In the genomic region with DNA sequence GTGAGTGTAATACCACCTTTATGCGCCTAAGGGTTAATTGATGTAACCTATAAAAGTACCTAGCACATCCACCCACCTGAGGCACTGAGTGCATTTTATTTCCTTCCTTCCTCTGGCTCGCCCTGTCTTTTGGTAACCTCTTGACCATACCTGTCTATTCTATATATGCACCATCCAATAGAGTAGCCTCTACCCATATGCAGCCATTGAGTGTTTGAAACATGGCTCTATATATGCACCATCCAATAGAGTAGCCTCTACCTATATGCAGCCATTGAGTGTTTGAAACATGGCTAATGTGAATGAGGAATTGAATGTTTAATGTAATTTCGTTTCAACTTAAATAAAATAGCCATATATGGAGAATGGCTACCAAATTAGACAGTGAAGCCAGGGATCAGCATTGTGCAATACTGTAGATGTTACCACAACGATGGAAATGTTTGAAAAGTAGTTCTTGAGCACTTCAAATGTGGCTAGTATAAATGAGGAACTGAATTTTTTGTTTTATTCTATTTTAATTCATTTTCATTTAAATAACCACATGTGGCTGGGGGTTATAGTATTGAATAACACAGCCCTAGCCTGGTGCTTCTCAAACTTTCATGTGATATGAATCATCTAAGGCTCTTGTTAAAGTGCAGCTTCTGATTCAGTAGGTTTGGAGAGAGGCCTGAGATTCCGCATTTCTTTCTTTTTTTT, we compare ENCODE assay signal across 25 cellular contexts. TPM values are rescaled to one million over a fixed set of nuclear protein-coding genes. Genes with fewer than 3 reads are reported as not detected.
DNase-seq lines count a peak whose midpoint lies in the region; ATAC-seq, FAIRE-seq and TF ChIP-seq lines count a peak whose summit lies in the region.
"Had no signal": no experiment of that assay in that cellular context is flagged by ENCODE, and none has a peak within 500 bp of the region (broad histone marks: within the 10 kb centered on the region; RNA-seq: fewer than 3 reads in every experiment).

No MANE protein-coding gene starts in this region.

- H3K36me3 Mint-ChIP-seq in MCF 10A (ENCODE audit: insufficient read depth, unreplicated experiment) (no peaks in the 10 kb centered on the region), astrocyte (ENCODE audit: low read depth, unreplicated experiment) (no peaks in the 10 kb centered on the region)
- H3K36me3 Mint-ChIP-seq: CD4-positive, alpha-beta memory T cell had no signal

- TF ChIP-seq CTCF in MCF 10A (IDR thresholded peaks at IDR 0.05; ENCODE audit: unreplicated experiment) = no peak
- TF ChIP-seq CTCF in breast epithelium (IDR thresholded peaks at IDR 0.05) = no peak
- TF ChIP-seq CTCF in astrocyte (IDR thresholded peaks at IDR 0.05; ENCODE audit: insufficient read depth, low read depth, low read length) = no peak
- TF ChIP-seq CTCF in GM10248 (IDR thresholded peaks at IDR 0.05; ENCODE audit: control extremely low read depth, extremely low read depth, low read depth, missing control alignments) = no peak
- no peak for TF ChIP-seq CTCF in upper lobe of right lung (IDR thresholded peaks at IDR 0.05)

- H3K9me3 ChIP-seq in breast epithelium (no peaks in the 10 kb centered on the region), astrocyte (ENCODE audit: insufficient read depth, low read depth, low read length) (no peaks in the 10 kb centered on the region), upper lobe of right lung (no peaks in the 10 kb centered on the region)
- H3K9me3 ChIP-seq: A549, ascending aorta, colonic mucosa, neutrophil, stomach had no signal

- peak overlapping the region; percentile 1 for H3K27ac Mint-ChIP-seq in MCF 10A (ENCODE audit: low read depth, unreplicated experiment)
- no peak overlapping the region for H3K27ac Mint-ChIP-seq in astrocyte (ENCODE audit: unreplicated experiment)
- H3K27ac Mint-ChIP-seq: CD4-positive, alpha-beta memory T cell; T-helper 17 cell had no signal

- intact Hi-C loops in MCF 10A (cut with micrococcal nuclease) = no loop called here
- intact Hi-C loops in breast epithelium (cut with DNase I; ENCODE audit: low total_unique reads) = no loop called here
- intact Hi-C loops in upper lobe of right lung (cut with DNase I) = no loop called here

- H3K4me3 ChIP-seq in breast epithelium (no peak overlapping the region), astrocyte (ENCODE audit: insufficient read depth, low read depth, low read length) (no peak overlapping the region), upper lobe of right lung (no peak overlapping the region)
- H3K4me3 ChIP-seq: A549, ascending aorta, colonic mucosa, stomach had no signal

- no peak for TF ChIP-seq POLR2A in breast epithelium (IDR thresholded peaks at IDR 0.05)

- no peak for DNase-seq in MCF 10A (ENCODE audit: unreplicated experiment)
- DNase-seq in breast epithelium (ENCODE audit: low spot score in 2 of 2) = no peak
- DNase-seq in NOMO-1 (lab: John Stamatoyannopoulos, UW; ENCODE audit: unreplicated experiment in 2 of 2) = peak; percentile 45 to 89
- DNase-seq in astrocyte (ENCODE audit: low read depth) = peak; percentile 61
- peak; percentile 15 for DNase-seq in stromal cell of bone marrow (ENCODE audit: low read depth)
- DNase-seq in GM10248 (ENCODE audit: extremely low spot score) = no peak
- no peak for DNase-seq in upper lobe of right lung
- DNase-seq: activated CD4-positive, alpha-beta T cell treated with anti-CD3 and anti-CD28 coated beads for 1 hour; activated gamma-delta T cell treated with Interleukin-2 at 50 U/mL for 16 hours; CD4-positive, alpha-beta memory T cell; colonic mucosa; foreskin fibroblast; left cardiac atrium; NCI-H1436; NCI-H2171 treated with DMSO at 0.1 percent for 48 hours; NCI-H82; stimulated activated CD4-positive, alpha-beta T cell treated with anti-CD3 and anti-CD28 coated beads, Interleukin-15, amount 100 ng/mL, for 24 hours; stomach; T-helper 17 cell had no signal

- H3K79me2 ChIP-seq in astrocyte (ENCODE audit: insufficient read depth, low read length) = peaks cover 28% of the 10 kb centered on the region

- H3K9me3 Mint-ChIP-seq in MCF 10A (ENCODE audit: unreplicated experiment) (no peaks in the 10 kb centered on the region), astrocyte (ENCODE audit: unreplicated experiment) (no peaks in the 10 kb centered on the region)
- H3K9me3 Mint-ChIP-seq: CD4-positive, alpha-beta memory T cell had no signal

- H3K36me3 ChIP-seq in breast epithelium = no peaks in the 10 kb centered on the region
- H3K36me3 ChIP-seq in astrocyte (ENCODE audit: insufficient read depth, low read length) = no peaks in the 10 kb centered on the region
- H3K36me3 ChIP-seq in upper lobe of right lung = no peaks in the 10 kb centered on the region
- H3K36me3 ChIP-seq: ascending aorta, colonic mucosa, neutrophil, stomach had no signal

- no peak overlapping the region for H3K4me3 Mint-ChIP-seq in MCF 10A (ENCODE audit: unreplicated experiment)
- no peak overlapping the region for H3K4me3 Mint-ChIP-seq in astrocyte (ENCODE audit: unreplicated experiment)
- H3K4me3 Mint-ChIP-seq: CD4-positive, alpha-beta memory T cell; T-helper 17 cell had no signal

- H3K27me3 Mint-ChIP-seq in MCF 10A (ENCODE audit: insufficient read depth, unreplicated experiment) = no peaks in the 10 kb centered on the region
- no peaks in the 10 kb centered on the region for H3K27me3 Mint-ChIP-seq in astrocyte (ENCODE audit: low read depth, unreplicated experiment)
- H3K27me3 Mint-ChIP-seq: CD4-positive, alpha-beta memory T cell; T-helper 17 cell had no signal

- no TSS peak for BruUV-seq in MCF 10A (replicated peaks; lab: Mats Ljungman, UMichigan)

- CTCF ChIA-PET in MCF 10A (lab: Yijun Ruan, JAX) = interaction anchor here (0.8 to 1.2 kb wide), 2 partner anchors 15 to 17 kb away, joined by 4 to 6 read pairs; no protein-coding TSS in a partner anchor
- CTCF ChIA-PET in GM10248 (lab: Yijun Ruan, JAX) = interaction anchor here (0.6 kb wide), 1 partner anchor 10 kb away, joined by 3 read pairs; no protein-coding TSS in a partner anchor

- no peak for ATAC-seq in upper lobe of right lung
- ATAC-seq in GM18520 (IDR thresholded peaks at IDR 0.05; ENCODE audit: unreplicated experiment) = no peak
- ATAC-seq: A549, left cardiac atrium, T-helper 17 cell had no signal

- POLR2A ChIA-PET in MCF 10A (lab: Yijun Ruan, JAX) (interaction anchor here (1.2 to 2.0 kb wide), 2 partner anchors 11 to 15 kb away, joined by 3 to 8 read pairs; no protein-coding TSS in a partner anchor), GM10248 (lab: Yijun Ruan, JAX) (no interaction called here)

- no peak overlapping the region for H2AFZ ChIP-seq in astrocyte (ENCODE audit: low read depth, low read length)

- peak; percentile 5 for FAIRE-seq in astrocyte (lab: Jason Lieb, UNC)
- FAIRE-seq: A549, urothelium cell line had no signal

- H3K4me2 ChIP-seq in astrocyte (ENCODE audit: low read length) = no peak overlapping the region
- H3K4me2 ChIP-seq: A549, KMS-11 had no signal

- no peaks in the 10 kb centered on the region for H3K4me1 ChIP-seq in breast epithelium
- H3K4me1 ChIP-seq in astrocyte (ENCODE audit: insufficient read depth, low read length) = no peaks in the 10 kb centered on the region
- no peaks in the 10 kb centered on the region for H3K4me1 ChIP-seq in upper lobe of right lung
- H3K4me1 ChIP-seq: ascending aorta, colonic mucosa, stomach had no signal

- H4K20me1 ChIP-seq in astrocyte (ENCODE audit: insufficient read depth, low read length) = no peaks in the 10 kb centered on the region

- H3K27ac ChIP-seq in breast epithelium (no peak overlapping the region), astrocyte (ENCODE audit: low read depth, low read length) (no peak overlapping the region), upper lobe of right lung (no peak overlapping the region)
- H3K27ac ChIP-seq: A549, ascending aorta, colonic mucosa, KMS-11, neutrophil, stomach had no signal

- H3K4me1 Mint-ChIP-seq in MCF 10A (ENCODE audit: insufficient read depth, unreplicated experiment) (peaks cover 39% of the 10 kb centered on the region), astrocyte (ENCODE audit: low read depth, unreplicated experiment) (peaks cover 17% of the 10 kb centered on the region)

- no peaks in the 10 kb centered on the region for H3K27me3 ChIP-seq in breast epithelium
- no peaks in the 10 kb centered on the region for H3K27me3 ChIP-seq in astrocyte (ENCODE audit: insufficient read depth, low read length)
- H3K27me3 ChIP-seq in upper lobe of right lung = no peaks in the 10 kb centered on the region
- H3K27me3 ChIP-seq: ascending aorta, colonic mucosa, neutrophil, stomach had no signal

- H3K9ac ChIP-seq in astrocyte (ENCODE audit: low read length) = no peak overlapping the region
- H3K9ac ChIP-seq: KMS-11 had no signal

RNA-seq across cellular contexts. Expression of a gene that starts 33.8 kb away (rescaled TPM):
- total RNA-seq in MCF 10A (2022) = 40.3 and 62.4 TPM in 2 replicates
- 1 to 10 TPM; 5.7 to 6.9 (median 5.8) TPM for total RNA-seq in breast epithelium
- 43.0 and 52.5 TPM in 2 replicates for total RNA-seq in astrocyte
- total RNA-seq in upper lobe of right lung = 8.8 TPM

Comparison
In these comparisons a context has a peak if more than half of its experiments do, and no peak if none do; other contexts are left out.
1. DNase-seq: peak in NOMO-1 (2 of 2), astrocyte (single experiment) and stromal cell of bone marrow (single experiment); none in MCF 10A (single experiment), breast epithelium (0 of 2), GM10248 (single experiment) and upper lobe of right lung (single experiment).